Comparison of ENCODE assay signal across 1 cellular context in the genomic region with DNA sequence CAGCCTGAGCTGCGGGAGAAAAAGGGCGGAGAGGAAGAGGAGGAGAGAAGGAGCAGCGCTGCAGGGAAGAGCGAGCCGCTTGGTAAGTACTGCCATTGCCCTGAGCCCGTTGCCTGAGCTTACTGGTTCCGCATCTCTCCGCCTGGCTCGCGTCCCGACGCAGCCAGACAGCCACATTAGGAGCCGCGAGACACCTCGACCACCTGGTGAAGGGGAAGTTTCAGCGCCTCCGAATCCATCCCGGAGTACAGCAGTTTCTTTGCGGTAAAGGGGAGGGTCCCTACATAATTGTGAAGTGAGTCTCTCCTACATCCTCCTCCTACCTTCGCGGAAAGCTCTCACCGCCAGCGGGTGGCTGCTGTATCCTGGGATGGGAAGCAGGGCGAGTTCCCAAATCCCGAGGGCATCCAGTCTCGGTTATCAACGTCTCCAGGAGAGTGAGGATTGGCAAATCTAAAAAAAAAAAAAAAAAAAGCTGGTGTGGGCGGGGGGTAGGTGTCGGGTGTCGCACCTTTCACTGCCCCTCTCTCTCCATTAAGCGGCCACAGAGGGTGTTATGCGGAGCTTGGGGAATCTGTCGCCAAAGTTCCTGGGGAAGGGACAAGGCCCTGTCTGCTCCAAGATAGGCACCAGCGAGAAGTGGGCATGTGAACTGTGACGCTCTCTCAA.
TF ChIP-seq lines count a peak whose summit lies in the region.

No MANE protein-coding gene starts in this region.

TF ChIP-seq in GM23338, 12 proteins besides CTCF, POLR2A, EP300 and RAD21 (continued from another document):
- TF ChIP-seq, protein P1, sequence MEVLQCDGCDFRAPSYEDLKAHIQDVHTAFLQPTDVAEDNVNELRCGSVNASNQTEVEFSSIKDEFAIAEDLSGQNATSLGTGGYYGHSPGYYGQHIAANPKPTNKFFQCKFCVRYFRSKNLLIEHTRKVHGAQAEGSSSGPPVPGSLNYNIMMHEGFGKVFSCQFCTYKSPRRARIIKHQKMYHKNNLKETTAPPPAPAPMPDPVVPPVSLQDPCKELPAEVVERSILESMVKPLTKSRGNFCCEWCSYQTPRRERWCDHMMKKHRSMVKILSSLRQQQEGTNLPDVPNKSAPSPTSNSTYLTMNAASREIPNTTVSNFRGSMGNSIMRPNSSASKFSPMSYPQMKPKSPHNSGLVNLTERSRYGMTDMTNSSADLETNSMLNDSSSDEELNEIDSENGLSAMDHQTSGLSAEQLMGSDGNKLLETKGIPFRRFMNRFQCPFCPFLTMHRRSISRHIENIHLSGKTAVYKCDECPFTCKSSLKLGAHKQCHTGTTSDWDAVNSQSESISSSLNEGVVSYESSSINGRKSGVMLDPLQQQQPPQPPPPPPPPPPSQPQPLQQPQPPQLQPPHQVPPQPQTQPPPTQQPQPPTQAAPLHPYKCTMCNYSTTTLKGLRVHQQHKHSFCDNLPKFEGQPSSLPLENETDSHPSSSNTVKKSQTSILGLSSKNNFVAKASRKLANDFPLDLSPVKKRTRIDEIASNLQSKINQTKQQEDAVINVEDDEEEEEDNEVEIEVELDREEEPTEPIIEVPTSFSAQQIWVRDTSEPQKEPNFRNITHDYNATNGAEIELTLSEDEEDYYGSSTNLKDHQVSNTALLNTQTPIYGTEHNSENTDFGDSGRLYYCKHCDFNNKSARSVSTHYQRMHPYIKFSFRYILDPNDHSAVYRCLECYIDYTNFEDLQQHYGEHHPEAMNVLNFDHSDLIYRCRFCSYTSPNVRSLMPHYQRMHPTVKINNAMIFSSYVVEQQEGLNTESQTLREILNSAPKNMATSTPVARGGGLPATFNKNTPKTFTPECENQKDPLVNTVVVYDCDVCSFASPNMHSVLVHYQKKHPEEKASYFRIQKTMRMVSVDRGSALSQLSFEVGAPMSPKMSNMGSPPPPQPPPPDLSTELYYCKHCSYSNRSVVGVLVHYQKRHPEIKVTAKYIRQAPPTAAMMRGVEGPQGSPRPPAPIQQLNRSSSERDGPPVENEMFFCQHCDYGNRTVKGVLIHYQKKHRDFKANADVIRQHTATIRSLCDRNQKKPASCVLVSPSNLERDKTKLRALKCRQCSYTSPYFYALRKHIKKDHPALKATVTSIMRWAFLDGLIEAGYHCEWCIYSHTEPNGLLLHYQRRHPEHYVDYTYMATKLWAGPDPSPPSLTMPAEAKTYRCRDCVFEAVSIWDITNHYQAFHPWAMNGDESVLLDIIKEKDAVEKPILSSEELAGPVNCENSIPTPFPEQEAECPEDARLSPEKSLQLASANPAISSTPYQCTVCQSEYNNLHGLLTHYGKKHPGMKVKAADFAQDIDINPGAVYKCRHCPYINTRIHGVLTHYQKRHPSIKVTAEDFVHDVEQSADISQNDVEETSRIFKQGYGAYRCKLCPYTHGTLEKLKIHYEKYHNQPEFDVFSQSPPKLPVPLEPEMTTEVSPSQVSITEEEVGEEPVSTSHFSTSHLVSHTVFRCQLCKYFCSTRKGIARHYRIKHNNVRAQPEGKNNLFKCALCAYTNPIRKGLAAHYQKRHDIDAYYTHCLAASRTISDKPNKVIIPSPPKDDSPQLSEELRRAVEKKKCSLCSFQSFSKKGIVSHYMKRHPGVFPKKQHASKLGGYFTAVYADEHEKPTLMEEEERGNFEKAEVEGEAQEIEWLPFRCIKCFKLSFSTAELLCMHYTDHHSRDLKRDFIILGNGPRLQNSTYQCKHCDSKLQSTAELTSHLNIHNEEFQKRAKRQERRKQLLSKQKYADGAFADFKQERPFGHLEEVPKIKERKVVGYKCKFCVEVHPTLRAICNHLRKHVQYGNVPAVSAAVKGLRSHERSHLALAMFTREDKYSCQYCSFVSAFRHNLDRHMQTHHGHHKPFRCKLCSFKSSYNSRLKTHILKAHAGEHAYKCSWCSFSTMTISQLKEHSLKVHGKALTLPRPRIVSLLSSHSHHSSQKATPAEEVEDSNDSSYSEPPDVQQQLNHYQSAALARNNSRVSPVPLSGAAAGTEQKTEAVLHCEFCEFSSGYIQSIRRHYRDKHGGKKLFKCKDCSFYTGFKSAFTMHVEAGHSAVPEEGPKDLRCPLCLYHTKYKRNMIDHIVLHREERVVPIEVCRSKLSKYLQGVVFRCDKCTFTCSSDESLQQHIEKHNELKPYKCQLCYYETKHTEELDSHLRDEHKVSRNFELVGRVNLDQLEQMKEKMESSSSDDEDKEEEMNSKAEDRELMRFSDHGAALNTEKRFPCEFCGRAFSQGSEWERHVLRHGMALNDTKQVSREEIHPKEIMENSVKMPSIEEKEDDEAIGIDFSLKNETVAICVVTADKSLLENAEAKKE (CRISPR knock-in tag; IDR thresholded peaks at IDR 0.05), result no peak
- no peak for TF ChIP-seq POLR2AphosphoS5 (IDR thresholded peaks at IDR 0.05; ENCODE audit: low read depth)
- TF ChIP-seq JUNB (IDR thresholded peaks at IDR 0.05; ENCODE audit: unreplicated experiment), result no peak
- TF ChIP-seq STAT1 (IDR thresholded peaks at IDR 0.05; ENCODE audit: unreplicated experiment), result no peak
- TF ChIP-seq, protein P2, sequence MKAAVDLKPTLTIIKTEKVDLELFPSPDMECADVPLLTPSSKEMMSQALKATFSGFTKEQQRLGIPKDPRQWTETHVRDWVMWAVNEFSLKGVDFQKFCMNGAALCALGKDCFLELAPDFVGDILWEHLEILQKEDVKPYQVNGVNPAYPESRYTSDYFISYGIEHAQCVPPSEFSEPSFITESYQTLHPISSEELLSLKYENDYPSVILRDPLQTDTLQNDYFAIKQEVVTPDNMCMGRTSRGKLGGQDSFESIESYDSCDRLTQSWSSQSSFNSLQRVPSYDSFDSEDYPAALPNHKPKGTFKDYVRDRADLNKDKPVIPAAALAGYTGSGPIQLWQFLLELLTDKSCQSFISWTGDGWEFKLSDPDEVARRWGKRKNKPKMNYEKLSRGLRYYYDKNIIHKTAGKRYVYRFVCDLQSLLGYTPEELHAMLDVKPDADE (IDR thresholded peaks at IDR 0.05), result no peak
- TF ChIP-seq, protein P3, sequence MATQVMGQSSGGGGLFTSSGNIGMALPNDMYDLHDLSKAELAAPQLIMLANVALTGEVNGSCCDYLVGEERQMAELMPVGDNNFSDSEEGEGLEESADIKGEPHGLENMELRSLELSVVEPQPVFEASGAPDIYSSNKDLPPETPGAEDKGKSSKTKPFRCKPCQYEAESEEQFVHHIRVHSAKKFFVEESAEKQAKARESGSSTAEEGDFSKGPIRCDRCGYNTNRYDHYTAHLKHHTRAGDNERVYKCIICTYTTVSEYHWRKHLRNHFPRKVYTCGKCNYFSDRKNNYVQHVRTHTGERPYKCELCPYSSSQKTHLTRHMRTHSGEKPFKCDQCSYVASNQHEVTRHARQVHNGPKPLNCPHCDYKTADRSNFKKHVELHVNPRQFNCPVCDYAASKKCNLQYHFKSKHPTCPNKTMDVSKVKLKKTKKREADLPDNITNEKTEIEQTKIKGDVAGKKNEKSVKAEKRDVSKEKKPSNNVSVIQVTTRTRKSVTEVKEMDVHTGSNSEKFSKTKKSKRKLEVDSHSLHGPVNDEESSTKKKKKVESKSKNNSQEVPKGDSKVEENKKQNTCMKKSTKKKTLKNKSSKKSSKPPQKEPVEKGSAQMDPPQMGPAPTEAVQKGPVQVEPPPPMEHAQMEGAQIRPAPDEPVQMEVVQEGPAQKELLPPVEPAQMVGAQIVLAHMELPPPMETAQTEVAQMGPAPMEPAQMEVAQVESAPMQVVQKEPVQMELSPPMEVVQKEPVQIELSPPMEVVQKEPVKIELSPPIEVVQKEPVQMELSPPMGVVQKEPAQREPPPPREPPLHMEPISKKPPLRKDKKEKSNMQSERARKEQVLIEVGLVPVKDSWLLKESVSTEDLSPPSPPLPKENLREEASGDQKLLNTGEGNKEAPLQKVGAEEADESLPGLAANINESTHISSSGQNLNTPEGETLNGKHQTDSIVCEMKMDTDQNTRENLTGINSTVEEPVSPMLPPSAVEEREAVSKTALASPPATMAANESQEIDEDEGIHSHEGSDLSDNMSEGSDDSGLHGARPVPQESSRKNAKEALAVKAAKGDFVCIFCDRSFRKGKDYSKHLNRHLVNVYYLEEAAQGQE (IDR thresholded peaks at IDR 0.05; ENCODE audit: unreplicated experiment), result no peak
- TF ChIP-seq CREB1 (CRISPR knock-in tag; IDR thresholded peaks at IDR 0.05; ENCODE audit: low read depth), result no peak
- TF ChIP-seq ZNF331 (CRISPR knock-in tag; IDR thresholded peaks at IDR 0.05; ENCODE audit: low read depth), result no peak
- TF ChIP-seq NANOG (IDR thresholded peaks at IDR 0.05; ENCODE audit: borderline replicate concordance), result no peak
- TF ChIP-seq EZH2 (IDR thresholded peaks at IDR 0.05; ENCODE audit: low read depth, unreplicated experiment), result no peak
- no peak for TF ChIP-seq EZH2phosphoT487 (IDR thresholded peaks at IDR 0.05; ENCODE audit: unreplicated experiment)
